23 cellular contexts compared by ENCODE assay signal in genomic region chr11:117482881-117483280, GRCh38.
"Had no signal": no experiment of that assay in that cellular context is flagged by ENCODE, and none has a peak within 500 bp of the region (broad histone marks: within the 10 kb centered on the region; RNA-seq: fewer than 3 reads in every experiment).

No MANE protein-coding gene starts in this region.

- H3K4me3 ChIP-seq: esophagus muscularis mucosa, gastroesophageal sphincter, mucosa of descending colon, prostate gland, thoracic aorta had no signal

- H2AFZ ChIP-seq: parathyroid adenoma had no signal

- H3K4me1 ChIP-seq: esophagus muscularis mucosa, gastroesophageal sphincter, parathyroid adenoma, prostate gland had no signal

- H3K36me3 ChIP-seq: prostate gland, thoracic aorta had no signal

- H3K27ac Mint-ChIP-seq: dendritic cell treated with granulocyte-macrophage colony-stimulating factor and Interleukin-4, amounts not matched to agents 40 ng/mL and 50 ng/mL, for 4 days; effector memory CD8-positive, alpha-beta T cell; naive thymus-derived CD8-positive, alpha-beta T cell; stimulated activated naive B cell treated with anti-CD40 and anti-IgM and Interleukin-4, amounts not matched to agents 10 μg/mL and 1 μg/mL and 100 μg/mL, for 72 hours had no signal

- H3K4me1 Mint-ChIP-seq: naive thymus-derived CD8-positive, alpha-beta T cell; stimulated activated naive B cell treated with anti-CD40 and anti-IgM and Interleukin-4, amounts not matched to agents 10 μg/mL and 1 μg/mL and 100 μg/mL, for 72 hours; stimulated activated naive CD8-positive, alpha-beta T cell treated with anti-CD3 and anti-CD28 coated beads, Interleukin-15, amount 100 ng/mL, for 72 hours had no signal

- ATAC-seq: effector memory CD8-positive, alpha-beta T cell; gastroesophageal sphincter; left lobe of liver; mucosa of descending colon; naive thymus-derived CD8-positive, alpha-beta T cell; sciatic nerve; stimulated activated naive B cell treated with anti-CD40 and anti-IgM and Interleukin-4, amounts not matched to agents 10 μg/mL and 1 μg/mL and 100 μg/mL, for 72 hours; stimulated activated naive CD8-positive, alpha-beta T cell treated with anti-CD3 and anti-CD28 coated beads, Interleukin-15, amount 100 ng/mL, for 72 hours had no signal

- H3K27me3 ChIP-seq: esophagus muscularis mucosa had no signal

- H3K9me3 ChIP-seq: esophagus muscularis mucosa, gastroesophageal sphincter, mucosa of descending colon, prostate gland, thoracic aorta had no signal

- H3K9ac ChIP-seq: parathyroid adenoma had no signal

- H3K4me3 Mint-ChIP-seq: dendritic cell treated with granulocyte-macrophage colony-stimulating factor and Interleukin-4, amounts not matched to agents 40 ng/mL and 50 ng/mL, for 4 days; effector memory CD8-positive, alpha-beta T cell; naive thymus-derived CD8-positive, alpha-beta T cell; neural crest cell; stimulated activated naive B cell treated with anti-CD40 and anti-IgM and Interleukin-4, amounts not matched to agents 10 μg/mL and 1 μg/mL and 100 μg/mL, for 72 hours; stimulated activated naive CD8-positive, alpha-beta T cell treated with anti-CD3 and anti-CD28 coated beads, Interleukin-15, amount 100 ng/mL, for 72 hours had no signal

- DNase-seq: effector memory CD8-positive, alpha-beta T cell; foreskin fibroblast; glutamatergic neuron; islet precursor cell; mammary epithelial cell; mucosa of descending colon; naive thymus-derived CD8-positive, alpha-beta T cell; occipital lobe; stimulated activated CD4-positive, alpha-beta T cell treated with anti-CD3 and anti-CD28 coated beads, Interleukin-2, amount 100 ng/mL, for 24 hours; stimulated activated CD4-positive, alpha-beta T cell treated with anti-CD3 and anti-CD28 coated beads, Interleukin-4, amount 100 ng/mL, for 4 hours; stimulated activated naive B cell treated with anti-CD40 and anti-IgM and Interleukin-4, amounts not matched to agents 10 μg/mL and 1 μg/mL and 100 μg/mL, for 72 hours; stimulated activated naive CD8-positive, alpha-beta T cell treated with anti-CD3 and anti-CD28 coated beads, Interleukin-15, amount 100 ng/mL, for 72 hours; trophoblast cell had no signal

- H3K9me3 Mint-ChIP-seq: effector memory CD8-positive, alpha-beta T cell; naive thymus-derived CD8-positive, alpha-beta T cell had no signal

- H3K36me3 Mint-ChIP-seq: naive thymus-derived CD8-positive, alpha-beta T cell had no signal

- H3K27me3 Mint-ChIP-seq: stimulated activated naive CD8-positive, alpha-beta T cell treated with anti-CD3 and anti-CD28 coated beads, Interleukin-15, amount 100 ng/mL, for 72 hours had no signal

- H3K27ac ChIP-seq: epithelial cell of prostate, esophagus muscularis mucosa, gastroesophageal sphincter, parathyroid adenoma, prostate gland, thoracic aorta had no signal

- H3K79me2 ChIP-seq: parathyroid adenoma had no signal
